34 cellular contexts compared by ENCODE assay signal in genomic region chr4:129999156-129999555, GRCh38.
"Had no signal": no experiment of that assay in that cellular context is flagged by ENCODE, and none has a peak within 500 bp of the region (broad histone marks: within the 10 kb centered on the region; RNA-seq: fewer than 3 reads in every experiment).

No MANE protein-coding gene starts in this region.

- H3K27me3 ChIP-seq: MG63 had no signal

- H3K9me3 ChIP-seq: MG63 had no signal

- H3K36me3 ChIP-seq: MG63 had no signal

- H3K27ac ChIP-seq: KMS-11 had no signal

- H3K4me3 ChIP-seq: MG63 had no signal

- H3K4me2 ChIP-seq: KMS-11 had no signal

- DNase-seq: Karpas-422, Kasumi-1, KG1, MG63, MM.1S, MV-4-11, NCI-H1048, NCI-H1092, NCI-H1092 treated with DMSO at 0.1 percent for 48 hours, NCI-H1105, NCI-H1105 treated with DMSO at 0.1 percent for 48 hours, NCI-H1417, NCI-H1417 treated with DMSO at 0.1 percent for 48 hours, NCI-H1436, NCI-H1436 treated with DMSO at 0.1 percent for 48 hours, NCI-H146, NCI-H1694, NCI-H1694 treated with DMSO at 0.1 percent for 48 hours, NCI-H187, NCI-H187 treated with DMSO at 0.1 percent for 48 hours, NCI-H1930, NCI-H2029, NCI-H2029 treated with DMSO at 0.1 percent for 48 hours, NCI-H2081, NCI-H2081 treated with DMSO at 0.1 percent for 48 hours, NCI-H2107, NCI-H2171, NCI-H2171 treated with DMSO at 0.1 percent for 48 hours, NCI-H2227 treated with DMSO at 0.1 percent for 48 hours, NCI-H226, NCI-H345, NCI-H446, NCI-H446 treated with DMSO at 0.1 percent for 48 hours had no signal

- H3K9ac ChIP-seq: KMS-11 had no signal
